Comparison of ENCODE assay signal across 14 cellular contexts in genomic region chr5:40365357-40366330, GRCh38.
DNase-seq lines count a peak whose midpoint lies in the region; ATAC-seq and TF ChIP-seq lines count a peak whose summit lies in the region.
"Had no signal": no experiment of that assay in that cellular context is flagged by ENCODE, and none has a peak within 500 bp of the region (broad histone marks: within the 10 kb centered on the region; RNA-seq: fewer than 3 reads in every experiment).

No MANE protein-coding gene starts in this region.

- peak; percentile 73 for ATAC-seq in GM18907 (IDR thresholded peaks at IDR 0.05; ENCODE audit: unreplicated experiment)
- ATAC-seq in HG02798 (IDR thresholded peaks at IDR 0.05; ENCODE audit: poor library complexity, unreplicated experiment): peak; percentile 80
- ATAC-seq in mucosa of descending colon: peak; percentile 34

- intact Hi-C loops in mucosa of descending colon (cut with DNase I, micrococcal nuclease): no loop called here

- no peaks in the 10 kb centered on the region for H3K36me3 ChIP-seq in mucosa of descending colon (ENCODE audit: low read depth)

- H3K4me1 ChIP-seq in mucosa of descending colon (ENCODE audit: low read depth): no peaks in the 10 kb centered on the region
- H3K4me1 ChIP-seq: parathyroid adenoma had no signal

- H3K4me3 ChIP-seq in LNCaP clone FGC (ENCODE audit: low read depth, low read length) (no peak overlapping the region), mucosa of descending colon (no peak overlapping the region)

- DNase-seq in LNCaP clone FGC (ENCODE audit: low read depth) (peak; percentile 90), mucosa of descending colon (no peak), amygdala (lab: John Stamatoyannopoulos, UW) (no peak), NAMALWA (ENCODE audit: low spot score) (no peak), UCSD-AML1 (lab: John Stamatoyannopoulos, UW; ENCODE audit: unreplicated experiment) (no peak), NCI-H774 (lab: John Stamatoyannopoulos, UW) (no peak)
- DNase-seq: activated CD4-positive, alpha-beta T cell treated with anti-CD3 and anti-CD28 coated beads for 48 hours; CD4-positive, alpha-beta memory T cell; NCI-H1092; NCI-H446 treated with DMSO at 0.1 percent for 48 hours; stimulated activated naive CD4-positive, alpha-beta T cell had no signal

- no peaks in the 10 kb centered on the region for H3K9me3 ChIP-seq in mucosa of descending colon

- TF ChIP-seq CTCF in LNCaP clone FGC (IDR thresholded peaks at IDR 0.05; ENCODE audit: control insufficient read depth, extremely low read depth, insufficient read depth): no peak
- no peak for TF ChIP-seq CTCF in mucosa of descending colon (IDR thresholded peaks at IDR 0.05)
